ENCODE assay signal across 24 cellular contexts in genomic region chr7:83693281-83693680, GRCh38. TPM values are rescaled to one million over a fixed set of nuclear protein-coding genes. Genes with fewer than 3 reads are reported as not detected.
DNase-seq lines count a peak whose midpoint lies in the region; FAIRE-seq and TF ChIP-seq lines count a peak whose summit lies in the region.
"Had no signal": no experiment of that assay in that cellular context is flagged by ENCODE, and none has a peak within 500 bp of the region (broad histone marks: within the 10 kb centered on the region; RNA-seq: fewer than 3 reads in every experiment).

No MANE protein-coding gene starts in this region.

- H2AFZ ChIP-seq in H1 (ENCODE audit: low read length), result no peak overlapping the region

- H3K23me2 ChIP-seq in H1 (ENCODE audit: low read depth, low read length), result peaks cover 2% of the 10 kb centered on the region; the same call in 1 of the 2 replicates

- H3K36me3 ChIP-seq in Caco-2 (ENCODE audit: control insufficient read depth, insufficient read depth, low read length) (no peaks in the 10 kb centered on the region), HAP-1 (replicated peaks) (no peaks in the 10 kb centered on the region), H1 (ENCODE audit: control insufficient read depth in 2 of 4, insufficient read depth in 4 of 4, low read length in 3 of 4) (no peaks in the 10 kb centered on the region)
- H3K36me3 ChIP-seq: BE2C; BLaER1 treated with 17β-estradiol and CSF1 and Interleukin-3, amounts not matched to agents 10 nM and 100 nM had no signal

- H4K8ac ChIP-seq in H1 (ENCODE audit: extremely low read depth, insufficient read depth, low read length), result no peak overlapping the region

- no peaks in the 10 kb centered on the region for H3K36me3 Mint-ChIP-seq in Caco-2 (ENCODE audit: insufficient read depth, unreplicated experiment)
- H3K36me3 Mint-ChIP-seq: CD14-positive monocyte; CD8-positive, alpha-beta memory T cell had no signal

- 83% methylated on average over 1 of the region's 1 CpG; no CpG with 5 or more reads in 1 of the 2 experiments for WGBS in H1 (ENCODE audit: extremely low coverage in 1 of 2, insufficient coverage in 1 of 2, insufficient read length in 1 of 2, insufficient replicate concordance in 2 of 2, low coverage in 1 of 2, low lambda C conversion rate in 2 of 2, missing lambda C conversion rate in 1 of 2), 2 experiments

- no peaks in the 10 kb centered on the region for H3K9me3 Mint-ChIP-seq in Caco-2 (ENCODE audit: unreplicated experiment)

- H2BK120ac ChIP-seq in H1 (replicated peaks; ENCODE audit: low read depth, low read length), result peak overlapping the region; percentile 85

- no peaks in the 10 kb centered on the region for H3K79me2 ChIP-seq in H1 (ENCODE audit: control insufficient read depth in 1 of 2, insufficient read depth in 2 of 2, low read length in 2 of 2)

- TF ChIP-seq EP300 in H1 (IDR thresholded peaks at IDR 0.05; ENCODE audit: borderline replicate concordance in 1 of 2, low read depth in 2 of 2, low read length in 2 of 2), result no peak

- no peak overlapping the region for H3K56ac ChIP-seq in H1 (replicated peaks; ENCODE audit: insufficient read length, low read depth, low read length)

- in situ Hi-C loops in HAP-1 (cut with MboI; ENCODE audit: low sequenced_read_pairs), result no loop called here

- H3K4me3 Mint-ChIP-seq in Caco-2 (ENCODE audit: unreplicated experiment), result no peak overlapping the region
- H3K4me3 Mint-ChIP-seq: CD14-positive monocyte; CD4-positive, alpha-beta T cell; CD8-positive, alpha-beta memory T cell; HFFc6 had no signal

- no peak overlapping the region for H3K27ac ChIP-seq in H1 (ENCODE audit: low read depth, low read length)
- H3K27ac ChIP-seq: 22Rv1; A549; BLaER1 treated with 17β-estradiol and CSF1 and Interleukin-3, amounts not matched to agents 10 nM and 100 nM had no signal

- H2BK12ac ChIP-seq in H1 (ENCODE audit: low read depth, low read length), result no peak overlapping the region

- H2BK15ac ChIP-seq in H1 (ENCODE audit: low read length), result no peak overlapping the region

- H3K4me1 Mint-ChIP-seq in Caco-2 (ENCODE audit: low read depth, unreplicated experiment), result peaks cover 23% of the 10 kb centered on the region
- H3K4me1 Mint-ChIP-seq: CD14-positive monocyte; CD8-positive, alpha-beta memory T cell had no signal

- no peak overlapping the region; the same call in 1 of the 2 replicates for H3K18ac ChIP-seq in H1 (ENCODE audit: extremely low read depth, low read length)

- intact Hi-C loops in Caco-2 (cut with micrococcal nuclease; ENCODE audit: unreplicated experiment), result no loop called here

- no peak overlapping the region for H3K4ac ChIP-seq in H1 (replicated peaks; ENCODE audit: insufficient read length, low read depth, low read length)

- H2BK20ac ChIP-seq in H1 (ENCODE audit: low read length), result no peak overlapping the region

- H4K20me1 ChIP-seq in H1 (replicated peaks in 1 of 2; ENCODE audit: control insufficient read depth in 1 of 2, insufficient read depth in 2 of 2, low read length in 2 of 2), result no peaks in the 10 kb centered on the region
- H4K20me1 ChIP-seq: BLaER1 treated with 17β-estradiol and CSF1 and Interleukin-3, amounts not matched to agents 10 nM and 100 nM had no signal

- H3K4me3 ChIP-seq in Caco-2 (ENCODE audit: low read depth, low read length) (no peak overlapping the region), HAP-1 (no peak overlapping the region), H1 (ENCODE audit: extremely low read depth in 1 of 4, insufficient read depth in 2 of 4, low read depth in 3 of 4, low read length in 4 of 4) (peak overlapping the region in 1 of 4 experiments; percentile 24; a peak in 1 of 8 replicates)
- H3K4me3 ChIP-seq: A549; BLaER1 treated with 17β-estradiol and CSF1 and Interleukin-3, amounts not matched to agents 10 nM and 100 nM had no signal

- H3K23ac ChIP-seq in H1 (ENCODE audit: insufficient read length), result no peak overlapping the region

- no peak overlapping the region for H4K5ac ChIP-seq in H1 (ENCODE audit: insufficient read length, low read depth, low read length)

- no peak for TF ChIP-seq POLR2A in H1 (IDR thresholded peaks at IDR 0.05; ENCODE audit: control extremely low read depth in 1 of 2, low read depth in 2 of 2, low read length in 2 of 2)

- FAIRE-seq in H1 (lab: Jason Lieb, UNC), result no peak
- FAIRE-seq: A549, GM12891, GM18507 had no signal

- H3K4me1 ChIP-seq in Caco-2 (0 out of 2 replicates have a peak, but pooled peaks cover 4% of the 10 kb centered on the region), HAP-1 (peaks cover 68% of the 10 kb centered on the region), H1 (replicated peaks in 1 of 4; ENCODE audit: control insufficient read depth in 3 of 4, insufficient read depth in 4 of 4, low read length in 3 of 4) (peaks cover 0 to 41% (median 20%) of the 10 kb centered on the region in 4 experiments; a peak in 6 of 7 replicates)
- H3K4me1 ChIP-seq: A549; BE2C; BLaER1 treated with 17β-estradiol and CSF1 and Interleukin-3, amounts not matched to agents 10 nM and 100 nM had no signal

- DNase-seq in Caco-2 (no peak), HAP-1 (ENCODE audit: low spot score in 2 of 2) (peak; percentile 61 to 97), H1 (ENCODE audit: low read depth in 1 of 2, low spot score in 2 of 2) (no peak), anterior cingulate cortex (lab: John Stamatoyannopoulos, UW) (no peak), 8988T (no peak), ecto neural progenitor cell (ENCODE audit: low spot score) (no peak)
- DNase-seq: ACHN; AML-193; BE2C; Calu3; CD4-positive, alpha-beta T cell; CD8-positive, alpha-beta memory T cell; DMS53; DMS79 treated with DMSO at 0.1 percent for 48 hours; GF-D8; GOT3; H7; HFFc6 had no signal

- H3K79me1 ChIP-seq in H1 (ENCODE audit: low read depth, low read length), result no peaks in the 10 kb centered on the region

- no peak overlapping the region for H3K14ac ChIP-seq in H1 (ENCODE audit: insufficient read length)

- TF ChIP-seq CTCF in Caco-2 (IDR thresholded peaks at IDR 0.05; ENCODE audit: insufficient read depth in 1 of 2, low read depth in 1 of 2, low read length in 1 of 2, severe bottlenecking in 1 of 2, unreplicated experiment in 1 of 2), result no peak
- no peak for TF ChIP-seq CTCF in H1 (IDR thresholded peaks at IDR 0.05; ENCODE audit: control extremely low read depth in 1 of 3, insufficient read depth in 1 of 3, low read depth in 1 of 3, low read length in 3 of 3)

- TF ChIP-seq RAD21 in H1 (IDR thresholded peaks at IDR 0.05 in 1 of 2, conservative IDR thresholded peaks at IDR 0.05 in 1 of 2; ENCODE audit: low read depth in 2 of 2, low read length in 2 of 2), result no peak

- POLR2A ChIA-PET in Caco-2 (lab: Charles Lee), result no interaction called here
- POLR2A ChIA-PET in H1 (lab: Charles Lee; ENCODE audit: partially characterized antibody), result no interaction called here

- no peaks in the 10 kb centered on the region for H3K27me3 ChIP-seq in Caco-2 (replicated peaks; ENCODE audit: control insufficient read depth, insufficient read depth, low read length)
- no peaks in the 10 kb centered on the region for H3K27me3 ChIP-seq in HAP-1 (ENCODE audit: low read depth)
- H3K27me3 ChIP-seq in H1 (replicated peaks in 1 of 4; ENCODE audit: control insufficient read depth in 3 of 4, extremely low read depth in 1 of 4, insufficient read depth in 3 of 4, low read length in 3 of 4), result peaks cover 10 to 30% (median 19%) of the 10 kb centered on the region in 4 experiments; a peak in 6 of 7 replicates
- H3K27me3 ChIP-seq: BE2C; BLaER1 treated with 17β-estradiol and CSF1 and Interleukin-3, amounts not matched to agents 10 nM and 100 nM had no signal

- H2AK5ac ChIP-seq in H1 (ENCODE audit: low read depth, low read length), result no peak overlapping the region

- no peaks in the 10 kb centered on the region for H3K27me3 Mint-ChIP-seq in Caco-2 (ENCODE audit: insufficient read depth, unreplicated experiment)
- H3K27me3 Mint-ChIP-seq: CD4-positive, alpha-beta T cell; CD8-positive, alpha-beta memory T cell had no signal

- no TSS peak for BruUV-seq in Caco-2 (replicated peaks; lab: Mats Ljungman, UMichigan)

- H3K4me2 ChIP-seq in H1 (ENCODE audit: insufficient read depth in 1 of 2, low read depth in 2 of 2, low read length in 2 of 2), result peak overlapping the region in 1 of 2 experiments; percentile 53; a peak in 2 of 4 replicates
- H3K4me2 ChIP-seq: A549; BLaER1 treated with 17β-estradiol and CSF1 and Interleukin-3, amounts not matched to agents 10 nM and 100 nM had no signal

- H3K27ac Mint-ChIP-seq in Caco-2 (ENCODE audit: unreplicated experiment), result peak overlapping the region; percentile 26
- H3K27ac Mint-ChIP-seq: CD14-positive monocyte; CD4-positive, alpha-beta T cell; CD8-positive, alpha-beta memory T cell; HFFc6 had no signal

- H4K91ac ChIP-seq in H1 (replicated peaks; ENCODE audit: insufficient read length, low read length), result no peak overlapping the region

- CTCF ChIA-PET in Caco-2 (lab: Charles Lee), result no interaction called here
- CTCF ChIA-PET in H1 (lab: Charles Lee; ENCODE audit: partially characterized antibody), result no interaction called here

- H3K9me3 ChIP-seq in Caco-2 (no peaks in the 10 kb centered on the region), HAP-1 (no peaks in the 10 kb centered on the region), H1 (ENCODE audit: insufficient read depth in 2 of 2, low read depth in 1 of 2, low read length in 1 of 2) (no peaks in the 10 kb centered on the region)
- H3K9me3 ChIP-seq: A549; BE2C; BLaER1 treated with 17β-estradiol and CSF1 and Interleukin-3, amounts not matched to agents 10 nM and 100 nM had no signal

- H3K9ac ChIP-seq in H1 (replicated peaks in 1 of 4; ENCODE audit: extremely low read depth in 1 of 4, low read depth in 3 of 4, low read length in 3 of 4), result no peak overlapping the region
- H3K9ac ChIP-seq: BLaER1 treated with 17β-estradiol and CSF1 and Interleukin-3, amounts not matched to agents 10 nM and 100 nM had no signal

- peak overlapping the region; percentile 36; the same call in 1 of the 2 replicates for H2BK5ac ChIP-seq in H1 (ENCODE audit: low read depth, low read length)

TF ChIP-seq in H1, 55 proteins besides CTCF, POLR2A, EP300 and RAD21 (continues in another document):
- TF ChIP-seq CBX5 (IDR thresholded peaks at IDR 0.05; ENCODE audit: low read depth, low read length), result no peak
- TF ChIP-seq MAFK (IDR thresholded peaks at IDR 0.05; ENCODE audit: low read depth, low read length), result no peak
- no peak for TF ChIP-seq SIRT6 (IDR thresholded peaks at IDR 0.05; ENCODE audit: low read length)
- TF ChIP-seq SIX5 (IDR thresholded peaks at IDR 0.05; ENCODE audit: low read depth, low read length), result no peak
- TF ChIP-seq CEBPB (IDR thresholded peaks at IDR 0.05; ENCODE audit: low read depth, low read length), result no peak

RNA-seq across cellular contexts. Expression of gene SEMA3E, which starts 44.3 kb away (rescaled TPM):
- total RNA-seq in Caco-2 (2022), result 0.20 TPM in 1 of 2 replicates, not detected in the other
- total RNA-seq in H1 (2021; fragmentation: NEBNext Ultra II Directional; extraction: Animal tissue kit (Norgen Biotek cat#: 25700)), result 0.93 and 1.9 TPM in 2 replicates
- polyA plus RNA-seq in H1 (2011; rRNA removed), result 0.94 and 1.3 TPM in 2 replicates
- polyA plus RNA-seq in H1 (2011; cell fraction: cytosol; rRNA removed), result 1.6 TPM
- polyA plus RNA-seq in H1 (2011; cell fraction: nucleus; rRNA removed), result 0.47 TPM
- 1.0 to 4.7 TPM (median 3.2 TPM) in 4 replicates for polyA plus RNA-seq in H1 (2012, experiment 1 of 2)
- 0.04 TPM for polyA plus RNA-seq in H1 (2012, experiment 2 of 2)
- 1.0 TPM for polyA plus RNA-seq in H1 (2013, experiment 1 of 2)
- polyA plus RNA-seq in H1 (2013, experiment 2 of 2), result 0.72 TPM
- 2.7 and 2.9 TPM in 2 replicates for polyA minus RNA-seq in H1 (2011; rRNA and poly(A)+ RNA removed)
- polyA minus RNA-seq in H1 (2011; cell fraction: cytosol; rRNA and poly(A)+ RNA removed), result 1.0 TPM
- polyA minus RNA-seq in H1 (2011; cell fraction: nucleus; rRNA and poly(A)+ RNA removed), result 2.0 TPM
- total RNA-seq: CD4-positive, alpha-beta T cell; CD8-positive, alpha-beta memory T cell; HFFc6 had no signal
- polyA plus RNA-seq: CD14-positive monocyte; CD8-positive, alpha-beta memory T cell had no signal

Comparison
In these comparisons a context has a peak if more than half of its experiments do, and no peak if none do; other contexts are left out.
1. DNase-seq: peak in HAP-1 (2 of 2); none in Caco-2 (0 of 2), H1 (0 of 2), anterior cingulate cortex (0 of 58), 8988T (single experiment) and ecto neural progenitor cell (single experiment).